26 cellular contexts compared by ENCODE assay signal in the genomic region with DNA sequence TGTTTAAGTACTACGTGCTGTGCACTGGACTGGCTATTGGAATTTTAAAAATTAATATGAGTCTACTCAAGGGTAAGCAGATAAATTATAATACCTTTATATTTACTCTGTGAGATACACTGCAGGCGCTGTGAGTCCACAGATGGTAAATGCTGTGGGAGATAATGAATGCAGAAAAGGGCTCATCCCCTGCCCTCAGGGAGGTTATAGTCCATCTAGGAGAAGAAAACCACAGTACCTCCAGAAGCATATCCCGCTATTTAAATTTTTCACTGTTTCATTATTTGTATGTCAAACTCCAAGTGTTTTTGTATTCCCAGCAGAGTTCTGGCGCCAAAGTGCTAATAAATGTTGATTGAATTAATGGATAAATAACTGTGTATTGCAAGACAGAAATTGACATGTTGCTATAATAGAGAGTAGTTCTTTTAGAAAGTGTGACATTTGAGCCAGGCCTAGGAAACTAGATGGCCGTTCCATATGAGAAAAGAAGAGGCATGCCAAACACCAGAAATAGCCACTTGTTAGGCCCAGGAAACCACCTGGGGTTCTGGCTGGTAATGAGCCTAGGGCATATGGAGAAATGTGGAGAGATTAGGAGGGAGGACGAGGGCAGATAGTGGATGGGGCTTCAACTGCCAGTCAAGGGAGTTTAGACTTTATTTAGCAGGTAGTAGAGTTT.
"Had no signal": no experiment of that assay in that cellular context is flagged by ENCODE, and none has a peak within 500 bp of the region (broad histone marks: within the 10 kb centered on the region; RNA-seq: fewer than 3 reads in every experiment).

No MANE protein-coding gene starts in this region.

- H3K27me3 ChIP-seq: adrenal gland had no signal

- H3K4me1 ChIP-seq: adrenal gland had no signal

- DNase-seq: activated CD4-positive, alpha-beta memory T cell treated with anti-CD3 and anti-CD28 coated beads, Interleukin-2, amount 10 ng/mL, durations not matched to agents 7 days and 5 days; activated CD4-positive, alpha-beta T cell treated with anti-CD3 and anti-CD28 coated beads, Interleukin-2, amount 50 U/mL, for 1 hour; activated CD4-positive, CD25-positive, alpha-beta regulatory T cell; activated gamma-delta T cell treated with Interleukin-2 at 50 U/mL for 16 hours; activated T-cell treated with anti-CD3 and anti-CD28 coated beads for 4 hours; activated T-cell treated with anti-CD3 and anti-CD28 coated beads, Interleukin-2, amount 50 U/mL, for 48 hours; adrenal gland; anterior cingulate cortex; Karpas-422; NCI-H1105 treated with DMSO at 0.1 percent for 48 hours; NCI-H1436 treated with DMSO at 0.1 percent for 48 hours; NCI-H187 treated with DMSO at 0.1 percent for 48 hours; NCI-H2081 treated with DMSO at 0.1 percent for 48 hours; NCI-H2171; NCI-H226; NCI-H510A; NCI-H526 treated with DMSO at 0.1 percent for 48 hours; NCI-H82; RPMI8226; T-cell; T-helper 2 cell; T1000 had no signal

- H3K4me3 ChIP-seq: adrenal gland, SK-N-MC had no signal

- H3K36me3 ChIP-seq: adrenal gland had no signal

- H3K27me3 Mint-ChIP-seq: activated CD4-positive, alpha-beta memory T cell treated with anti-CD3 and anti-CD28 coated beads, Interleukin-2, amount 10 ng/mL, durations not matched to agents 7 days and 5 days; activated naive CD8-positive, alpha-beta T cell; T-cell had no signal

- H3K9me3 ChIP-seq: adrenal gland had no signal

- H3K27ac ChIP-seq: adrenal gland, SK-N-MC had no signal

- H3K27ac Mint-ChIP-seq: activated CD4-positive, alpha-beta memory T cell treated with anti-CD3 and anti-CD28 coated beads, Interleukin-2, amount 10 ng/mL, durations not matched to agents 7 days and 5 days; activated naive CD8-positive, alpha-beta T cell; activated T-helper 2 cell treated with anti-CD3 and anti-CD28 coated beads, Interferon-gamma antibody, Interleukin-2, Interleukin-4, amounts not matched to agents 10 μg/mL and 5 μg/mL and 100 μg/mL, durations not matched to agents 14 hours and 24 hours and 36 hours; T-cell had no signal

- ATAC-seq: Panc1, T-cell had no signal

- H3K4me3 Mint-ChIP-seq: activated CD4-positive, alpha-beta memory T cell treated with anti-CD3 and anti-CD28 coated beads, Interleukin-2, amount 10 ng/mL, durations not matched to agents 7 days and 5 days; activated naive CD8-positive, alpha-beta T cell; T-cell had no signal
